19 cellular contexts compared by ENCODE assay signal in the genomic region with DNA sequence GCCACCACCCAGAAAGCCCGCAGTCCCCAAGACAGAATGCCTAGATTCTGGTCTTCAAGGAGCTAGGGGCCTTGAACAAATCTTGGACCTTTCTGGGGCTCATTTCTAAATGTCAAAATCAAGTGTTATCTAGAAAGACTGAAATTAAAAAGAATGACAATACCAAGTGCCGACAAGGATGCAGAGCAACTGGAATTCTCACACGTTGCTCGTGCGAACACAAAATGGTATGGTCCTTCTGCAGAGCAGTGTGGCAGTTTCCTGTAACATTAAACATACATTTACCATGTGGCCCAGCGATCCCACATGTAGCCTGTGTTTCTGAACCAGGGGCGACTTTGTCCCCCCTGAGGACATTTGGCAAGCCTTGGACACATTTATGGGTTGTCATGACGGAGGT.
DNase-seq lines count a peak whose midpoint lies in the region; ATAC-seq and TF ChIP-seq lines count a peak whose summit lies in the region.
"Had no signal": no experiment of that assay in that cellular context is flagged by ENCODE, and none has a peak within 500 bp of the region (broad histone marks: within the 10 kb centered on the region; RNA-seq: fewer than 3 reads in every experiment).

No MANE protein-coding gene starts in this region.

- 86 to 91% methylated on average over 8 of the region's 8 CpGs for WGBS in heart right ventricle, 2 donors

- peaks cover 0 to 9% (median 4%) of the 10 kb centered on the region in 11 donors for H3K9me3 ChIP-seq in heart right ventricle
- no peaks in the 10 kb centered on the region for H3K9me3 ChIP-seq in CD8-positive, alpha-beta T cell (ENCODE audit: low read length)

- TF ChIP-seq CTCF in natural killer cell (IDR thresholded peaks at IDR 0.05) (no peak), heart right ventricle (IDR thresholded peaks at IDR 0.05) (no peak)
- no peak for TF ChIP-seq CTCF in CD8-positive, alpha-beta T cell (IDR thresholded peaks at IDR 0.05)

- no peaks in the 10 kb centered on the region for H3K27me3 ChIP-seq in heart right ventricle
- no peaks in the 10 kb centered on the region for H3K27me3 ChIP-seq in CD8-positive, alpha-beta T cell (ENCODE audit: insufficient read depth, low read length)

- POLR2A ChIA-PET in CD8-positive, alpha-beta T cell (lab: Charles Lee) = no interaction called here

- ATAC-seq in natural killer cell (no peak), heart right ventricle (no peak), GM19455 (IDR thresholded peaks at IDR 0.05; ENCODE audit: unreplicated experiment) (no peak)
- no peak for ATAC-seq in natural killer cell treated with Interleukin-12 subunit alpha and Interleukin-12 subunit beta and Interleukin-15 and Interleukin-18, amount 100 ng/mL, for 72 hours
- ATAC-seq in CD8-positive, alpha-beta T cell = no peak
- ATAC-seq: activated CD8-positive, alpha-beta T cell treated with anti-CD3 and anti-CD28 coated beads for 36 hours; Panc1 had no signal

- H3K4me3 ChIP-seq in heart right ventricle = no peak overlapping the region
- H3K4me3 ChIP-seq in CD8-positive, alpha-beta T cell (ENCODE audit: low read depth, low read length) = no peak overlapping the region

- H3K4me3 Mint-ChIP-seq in natural killer cell = no peak overlapping the region
- no peak overlapping the region for H3K4me3 Mint-ChIP-seq in natural killer cell treated with Interleukin-12 subunit alpha and Interleukin-12 subunit beta and Interleukin-15 and Interleukin-18, amount 100 ng/mL, for 72 hours
- H3K4me3 Mint-ChIP-seq in CD8-positive, alpha-beta T cell = no peak overlapping the region
- H3K4me3 Mint-ChIP-seq: activated CD8-positive, alpha-beta T cell treated with anti-CD3 and anti-CD28 coated beads for 36 hours; activated T-cell treated with anti-CD3 and anti-CD28 coated beads, Interleukin-2, amount 50 U/mL, for 24 hours; CD4-positive, alpha-beta memory T cell had no signal

- H3K27ac ChIP-seq in heart right ventricle = peak overlapping the region in 9 of 10 donors; percentile 49 to 80 (median 70)
- no peak overlapping the region for H3K27ac ChIP-seq in CD8-positive, alpha-beta T cell (ENCODE audit: low read depth, low read length)

- H3K9me3 Mint-ChIP-seq in natural killer cell = peaks cover 2% of the 10 kb centered on the region in 2 donors
- H3K9me3 Mint-ChIP-seq in natural killer cell treated with Interleukin-12 subunit alpha and Interleukin-12 subunit beta and Interleukin-15 and Interleukin-18, amount 100 ng/mL, for 72 hours = no peaks in the 10 kb centered on the region
- H3K9me3 Mint-ChIP-seq in CD8-positive, alpha-beta T cell = peaks cover 6% of the 10 kb centered on the region

- peak overlapping the region; percentile 50 to 88 for H3K27ac Mint-ChIP-seq in natural killer cell
- no peak overlapping the region for H3K27ac Mint-ChIP-seq in natural killer cell treated with Interleukin-12 subunit alpha and Interleukin-12 subunit beta and Interleukin-15 and Interleukin-18, amount 100 ng/mL, for 72 hours
- no peak overlapping the region for H3K27ac Mint-ChIP-seq in CD8-positive, alpha-beta T cell
- H3K27ac Mint-ChIP-seq: activated CD8-positive, alpha-beta T cell treated with anti-CD3 and anti-CD28 coated beads for 36 hours; activated T-cell treated with anti-CD3 and anti-CD28 coated beads, Interleukin-2, amount 50 U/mL, for 24 hours had no signal

- H3K27me3 Mint-ChIP-seq in natural killer cell (ENCODE audit: low read depth in 2 of 2) = no peaks in the 10 kb centered on the region
- H3K27me3 Mint-ChIP-seq in natural killer cell treated with Interleukin-12 subunit alpha and Interleukin-12 subunit beta and Interleukin-15 and Interleukin-18, amount 100 ng/mL, for 72 hours = no peaks in the 10 kb centered on the region
- no peaks in the 10 kb centered on the region for H3K27me3 Mint-ChIP-seq in CD8-positive, alpha-beta T cell (ENCODE audit: low read depth)
- H3K27me3 Mint-ChIP-seq: activated CD8-positive, alpha-beta T cell treated with anti-CD3 and anti-CD28 coated beads for 36 hours; activated T-cell treated with anti-CD3 and anti-CD28 coated beads, Interleukin-2, amount 50 U/mL, for 24 hours; CD4-positive, alpha-beta memory T cell had no signal

- CTCF ChIA-PET in CD8-positive, alpha-beta T cell (lab: Charles Lee) = no interaction called here

- DNase-seq in natural killer cell (no peak), heart right ventricle (no peak), posterior vena cava (ENCODE audit: low spot score) (peak; percentile 26), HUDEP-2 (lab: John Stamatoyannopoulos, UW; ENCODE audit: unreplicated experiment in 76 of 76) (no peak), LoVo (ENCODE audit: low spot score) (no peak)
- DNase-seq in natural killer cell treated with Interleukin-12 subunit alpha and Interleukin-12 subunit beta and Interleukin-15 and Interleukin-18, amount 100 ng/mL, for 72 hours (ENCODE audit: low spot score) = no peak
- no peak for DNase-seq in CD8-positive, alpha-beta T cell
- DNase-seq: activated CD8-positive, alpha-beta T cell treated with anti-CD3 and anti-CD28 coated beads for 36 hours; activated naive CD4-positive, alpha-beta T cell treated with Interleukin-2 at 50 U/mL for 16 hours; activated T-cell treated with anti-CD3 and anti-CD28 coated beads, Interleukin-2, amount 50 U/mL, for 24 hours; CD4-positive, alpha-beta memory T cell; KBM-7; midbrain; NCI-H2029; NCI-H446; stimulated activated naive CD4-positive, alpha-beta T cell; T-helper 9 cell had no signal

- peaks cover 4 to 65% (median 39%) of the 10 kb centered on the region in 9 donors for H3K4me1 ChIP-seq in heart right ventricle
- no peaks in the 10 kb centered on the region for H3K4me1 ChIP-seq in CD8-positive, alpha-beta T cell (ENCODE audit: insufficient read depth, low read length)

- H3K36me3 Mint-ChIP-seq in natural killer cell = peaks cover 5% of the 10 kb centered on the region
- peaks cover 4% of the 10 kb centered on the region for H3K36me3 Mint-ChIP-seq in natural killer cell treated with Interleukin-12 subunit alpha and Interleukin-12 subunit beta and Interleukin-15 and Interleukin-18, amount 100 ng/mL, for 72 hours
- H3K36me3 Mint-ChIP-seq in CD8-positive, alpha-beta T cell = no peaks in the 10 kb centered on the region
- H3K36me3 Mint-ChIP-seq: CD4-positive, alpha-beta memory T cell had no signal

- H3K4me1 Mint-ChIP-seq in natural killer cell = peaks cover 58 to 68% of the 10 kb centered on the region in 2 donors
- peaks cover 45 to 50% of the 10 kb centered on the region in 2 donors for H3K4me1 Mint-ChIP-seq in natural killer cell treated with Interleukin-12 subunit alpha and Interleukin-12 subunit beta and Interleukin-15 and Interleukin-18, amount 100 ng/mL, for 72 hours (ENCODE audit: low read depth in 2 of 2)
- H3K4me1 Mint-ChIP-seq in CD8-positive, alpha-beta T cell (ENCODE audit: low read depth) = peaks cover 19% of the 10 kb centered on the region

- no peaks in the 10 kb centered on the region for H3K36me3 ChIP-seq in heart right ventricle
- no peaks in the 10 kb centered on the region for H3K36me3 ChIP-seq in CD8-positive, alpha-beta T cell (ENCODE audit: insufficient read depth, low read length)

- intact Hi-C loops in natural killer cell (cut with micrococcal nuclease) = no loop called here
- intact Hi-C loops in heart right ventricle (cut with DNase I) = no loop called here
- intact Hi-C loops in posterior vena cava (cut with DNase I) = no loop called here
- intact Hi-C loops in CD8-positive, alpha-beta T cell (cut with DNase I, micrococcal nuclease) = no loop called here

Comparison
In these comparisons a context has a peak if more than half of its experiments do, and no peak if none do; other contexts are left out.
1. H3K27ac Mint-ChIP-seq: peak in natural killer cell (2 of 2); none in natural killer cell treated with Interleukin-12 subunit alpha and Interleukin-12 subunit beta and Interleukin-15 and Interleukin-18, amount 100 ng/mL, for 72 hours (0 of 2) and CD8-positive, alpha-beta T cell (single experiment).